ENCODE assay signal across 8 cellular contexts in genomic region chr7:77416621-77417371, GRCh38. TPM values are rescaled to one million over a fixed set of nuclear protein-coding genes. Genes with fewer than 3 reads are reported as not detected.
DNase-seq lines count a peak whose midpoint lies in the region; ATAC-seq and TF ChIP-seq lines count a peak whose summit lies in the region.

No MANE protein-coding gene starts in this region.

- TF ChIP-seq CTCF in astrocyte of the spinal cord (IDR thresholded peaks at IDR 0.05; ENCODE audit: low read depth, low read length) (no peak), liver (IDR thresholded peaks at IDR 0.05; ENCODE audit: low read depth, low read length, missing input control) (no peak), tibial nerve (IDR thresholded peaks at IDR 0.05) (no peak)

- H3K4me3 ChIP-seq in astrocyte of the spinal cord (ENCODE audit: low read depth, low read length) (peak overlapping the region; percentile 47), liver (ENCODE audit: low read depth in 1 of 3, low read length in 3 of 3) (peak overlapping the region in 2 of 3 donors; percentile 36 to 91), tibial nerve (peak overlapping the region; percentile 80 to 94 (median 88))

- H3K9ac ChIP-seq in liver (ENCODE audit: low read depth in 1 of 2, low read length in 2 of 2) = peak overlapping the region; percentile 22 to 86

- H3K27ac ChIP-seq in liver (ENCODE audit: low read depth in 1 of 2, low read length in 2 of 2) (peak overlapping the region; percentile 89 to 95), tibial nerve (peak overlapping the region; percentile 79 to 94 (median 92))

- TF ChIP-seq EP300 in tibial nerve (IDR thresholded peaks at IDR 0.05) = no peak

- TF ChIP-seq POLR2A in tibial nerve (IDR thresholded peaks at IDR 0.05) = no peak

- H3K4me1 ChIP-seq in liver (ENCODE audit: control insufficient read depth in 4 of 4, insufficient read depth in 4 of 4, low read length in 3 of 4) (peaks cover 0 to 30% (median 10%) of the 10 kb centered on the region in 4 donors), tibial nerve (peaks cover 0 to 24% (median 0%) of the 10 kb centered on the region in 4 donors)

- H3K9me3 ChIP-seq in liver (ENCODE audit: control insufficient read depth in 4 of 4, low read length in 3 of 4) = no peaks in the 10 kb centered on the region
- H3K9me3 ChIP-seq in tibial nerve = no peaks in the 10 kb centered on the region

- TF ChIP-seq RAD21 in liver (IDR thresholded peaks at IDR 0.05) = peak in 1 of 2 donors; percentile 17

- H3K27me3 ChIP-seq in liver (ENCODE audit: control insufficient read depth in 4 of 4, insufficient read depth in 4 of 4, low read length in 3 of 4) (no peaks in the 10 kb centered on the region), tibial nerve (no peaks in the 10 kb centered on the region)

- DNase-seq in NCI-H2171 treated with DMSO at 0.1 percent for 48 hours (lab: John Stamatoyannopoulos, UW) (peak; percentile 22), NCI-H2171 (lab: John Stamatoyannopoulos, UW) (no peak), astrocyte of the spinal cord (ENCODE audit: low read depth, low spot score) (no peak), tibial nerve (ENCODE audit: low spot score in 2 of 2) (no peak), NCI-H2081 (lab: John Stamatoyannopoulos, UW) (no peak), NCI-H526 (lab: John Stamatoyannopoulos, UW) (no peak)

- no peaks in the 10 kb centered on the region for H3K36me3 ChIP-seq in liver (ENCODE audit: control insufficient read depth in 4 of 4, insufficient read depth in 3 of 4, low read depth in 1 of 4, low read length in 3 of 4)
- H3K36me3 ChIP-seq in tibial nerve = no peaks in the 10 kb centered on the region

- in situ Hi-C loops in astrocyte of the spinal cord (cut with HindIII; ENCODE audit: low sequenced_read_pairs) = no loop called here

- 46% methylated on average over 20 of the region's 20 CpGs for WGBS in liver
- WGBS in tibial nerve, 2 donors = 56 to 58% methylated on average over 19 of the region's 20 CpGs

- peak; percentile 15 for ATAC-seq in HG03439 (IDR thresholded peaks at IDR 0.05; ENCODE audit: unreplicated experiment)

TF ChIP-seq in liver, 16 proteins besides CTCF, POLR2A, EP300 and RAD21:
- TF ChIP-seq EGR1 (IDR thresholded peaks at IDR 0.05; ENCODE audit: low read depth in 2 of 2) = peak in 1 of 2 donors; percentile 21
- TF ChIP-seq FOXA2 (IDR thresholded peaks at IDR 0.05) = no peak
- TF ChIP-seq TAF1 (conservative IDR thresholded peaks at IDR 0.05) = no peak
- peak in 1 of 2 donors; percentile 12 for TF ChIP-seq HNF4A (conservative IDR thresholded peaks at IDR 0.05)

RNA-seq across cellular contexts. Expression of gene GSAP, which starts 0.6 kb away (rescaled TPM):
- total RNA-seq in liver (10 to 100 TPM; 11.2 to 24.2 TPM), tibial nerve (10 to 100 TPM; 14.3 to 25.5 (median 22.0) TPM)
- polyA plus RNA-seq in liver = 10 to 100 TPM in 1 of 2 donors, 1 to 10 TPM in 1; 4.1 to 30.9 TPM
